Comparison of ENCODE assay signal across 11 cellular contexts in genomic region chr16:66661210-66661560, GRCh38. TPM values are rescaled to one million over a fixed set of nuclear protein-coding genes. Genes with fewer than 3 reads are reported as not detected.
DNase-seq lines count a peak whose midpoint lies in the region; ATAC-seq and TF ChIP-seq lines count a peak whose summit lies in the region.
"Had no signal": no experiment of that assay in that cellular context is flagged by ENCODE, and none has a peak within 500 bp of the region (broad histone marks: within the 10 kb centered on the region; RNA-seq: fewer than 3 reads in every experiment).

No MANE protein-coding gene starts in this region.

- CTCF ChIA-PET in IMR-90 (lab: Yijun Ruan, JAX), result interaction anchor here (0.6 to 2.7 kb wide), 7 partner anchors 10 to 79 kb away, joined by 4 to 10 read pairs (median 5); no protein-coding TSS in a partner anchor
- CTCF ChIA-PET in GM10248 (lab: Yijun Ruan, JAX), result interaction anchor here (1.2 to 4.2 kb wide), 5 partner anchors 9 to 77 kb away, joined by 3 to 67 read pairs (median 4); no protein-coding TSS in a partner anchor

- TF ChIP-seq RAD21 in IMR-90 (IDR thresholded peaks at IDR 0.05; ENCODE audit: low read length), result no peak

- H2AK5ac ChIP-seq in IMR-90 (ENCODE audit: low read depth, low read length), result no peak overlapping the region

- H4K8ac ChIP-seq in IMR-90 (ENCODE audit: low read depth in 2 of 2, low read length in 2 of 2), result peak overlapping the region in 1 of 2 experiments; percentile 13; a peak in 2 of 4 replicates

- peaks cover 8% of the 10 kb centered on the region for H3K4me1 ChIP-seq in IMR-90 (ENCODE audit: control insufficient read depth, insufficient read depth, low read length)
- peaks cover 22% of the 10 kb centered on the region for H3K4me1 ChIP-seq in lower lobe of right lung
- peaks cover 10 to 26% of the 10 kb centered on the region in 2 donors for H3K4me1 ChIP-seq in thoracic aorta (ENCODE audit: control insufficient read depth in 1 of 2, low read depth in 2 of 2)
- H3K4me1 ChIP-seq in HAP-1, result peaks cover 21% of the 10 kb centered on the region

- H3K4me2 ChIP-seq in IMR-90 (ENCODE audit: low read depth, low read length), result no peak overlapping the region; the same call in 1 of the 2 replicates

- in situ Hi-C loops in IMR-90 (cut with MboI; ENCODE audit: low sequenced_read_pairs) (no loop called here), HAP-1 (cut with MboI; ENCODE audit: low sequenced_read_pairs) (no loop called here)

- H2BK20ac ChIP-seq in IMR-90 (ENCODE audit: low read depth, low read length), result peak overlapping the region; percentile 8; the same call in 1 of the 2 replicates

- BruUV-seq in IMR-90 (replicated peaks; lab: Mats Ljungman, UMichigan), result no TSS peak

- H3K23ac ChIP-seq in IMR-90 (ENCODE audit: low read depth, low read length), result no peak overlapping the region

- peaks cover 7 to 17% of the 10 kb centered on the region in 2 experiments for H3K79me1 ChIP-seq in IMR-90 (ENCODE audit: low read depth in 1 of 2, low read length in 2 of 2)

- H3K36me3 ChIP-seq in IMR-90 (ENCODE audit: control insufficient read depth, insufficient read depth, low read length) (no peaks in the 10 kb centered on the region), lower lobe of right lung (no peaks in the 10 kb centered on the region), thoracic aorta (no peaks in the 10 kb centered on the region), HAP-1 (replicated peaks) (peaks cover 5% of the 10 kb centered on the region)

- dilution Hi-C loops in IMR-90 (cut with HindIII; ENCODE audit: low sequenced_read_pairs, unreplicated experiment), result no loop called here

- intact Hi-C loops in IMR-90 (cut with micrococcal nuclease), result loop anchor here (5.0 kb wide), 2 partner anchors 61 to 211 kb away; no protein-coding TSS in a partner anchor
- intact Hi-C loops in dorsolateral prefrontal cortex (cut with DNase I), result loop anchor here (5.0 kb wide), 2 partner anchors 36 to 91 kb away; partner anchors contain the start of genes DYNC1LI2 (in 2 of the 2) and CMTM4 (in 1 of the 2)
- intact Hi-C loops in lower lobe of right lung (cut with DNase I), result no loop called here

- DNase-seq in IMR-90, result no peak
- no peak for DNase-seq in dorsolateral prefrontal cortex
- DNase-seq in lower lobe of right lung, result no peak
- DNase-seq in thoracic aorta (ENCODE audit: low spot score), result no peak
- no peak for DNase-seq in GM10248 (ENCODE audit: extremely low spot score)
- DNase-seq in HAP-1 (ENCODE audit: low spot score in 2 of 2), result no peak
- DNase-seq: activated CD4-positive, alpha-beta T cell treated with anti-CD3 and anti-CD28 coated beads, Interleukin-2, amount 50 U/mL, for 48 hours; activated naive CD8-positive, alpha-beta T cell treated with anti-CD3 and anti-CD28 coated beads, Interleukin-2, amount 10 ng/mL, durations not matched to agents 7 days and 5 days; NCI-H2029 treated with DMSO at 0.1 percent for 48 hours had no signal

- H2AFZ ChIP-seq in IMR-90 (replicated peaks; ENCODE audit: low read length, poor library complexity), result no peak overlapping the region

- WGBS in IMR-90 (ENCODE audit: extremely low coverage in 2 of 2, insufficient read length in 1 of 2), 2 experiments, result no CpG with 5 or more reads among the region's 4 CpGs

- H3K4ac ChIP-seq in IMR-90 (ENCODE audit: low read depth, low read length), result peak overlapping the region; percentile 35; the same call in 1 of the 2 replicates

- H2BK5ac ChIP-seq in IMR-90 (ENCODE audit: low read depth, low read length, poor library complexity, severe bottlenecking), result peak overlapping the region; percentile 66

- no peak overlapping the region for H3K56ac ChIP-seq in IMR-90 (ENCODE audit: extremely low read depth, insufficient read depth, low read length)

- TF ChIP-seq CTCF in IMR-90 (conservative IDR thresholded peaks at IDR 0.05; ENCODE audit: low read depth, low read length), result no peak
- no peak for TF ChIP-seq CTCF in dorsolateral prefrontal cortex (IDR thresholded peaks at IDR 0.05 in 54 of 56, conservative IDR thresholded peaks at IDR 0.05 in 2 of 56; ENCODE audit: low read depth in 1 of 56, partially characterized antibody in 56 of 56)
- TF ChIP-seq CTCF in lower lobe of right lung (IDR thresholded peaks at IDR 0.05), result no peak
- no peak for TF ChIP-seq CTCF in thoracic aorta (IDR thresholded peaks at IDR 0.05)
- TF ChIP-seq CTCF in GM10248 (IDR thresholded peaks at IDR 0.05; ENCODE audit: control extremely low read depth, extremely low read depth, low read depth, missing control alignments), result no peak

- H3K9me1 ChIP-seq in IMR-90 (ENCODE audit: insufficient read depth, low read length), result no peaks in the 10 kb centered on the region

- H3K9ac ChIP-seq in IMR-90 (ENCODE audit: low read depth, low read length), result no peak overlapping the region

- ATAC-seq in IMR-90 (ENCODE audit: low read depth), result no peak
- ATAC-seq in lower lobe of right lung, result no peak
- no peak for ATAC-seq in thoracic aorta (ENCODE audit: insufficient number of reproducible peaks, low FRiP score, low read depth)
- ATAC-seq in HG03175 (IDR thresholded peaks at IDR 0.05; ENCODE audit: unreplicated experiment), result no peak
- no peak for ATAC-seq in GM19328 (IDR thresholded peaks at IDR 0.05; ENCODE audit: unreplicated experiment)

- no peak overlapping the region; the same call in 1 of the 2 replicates for H3K18ac ChIP-seq in IMR-90 (ENCODE audit: low read depth, low read length)

- H2AK9ac ChIP-seq in IMR-90 (replicated peaks; ENCODE audit: low read depth, low read length, poor library complexity), result no peak overlapping the region

- peak overlapping the region; percentile 46; the same call in 1 of the 2 replicates for H3K14ac ChIP-seq in IMR-90 (replicated peaks; ENCODE audit: low read depth, low read length)

- H3K4me3 ChIP-seq in IMR-90 (ENCODE audit: insufficient read depth, low read depth, low read length), result no peak overlapping the region
- H3K4me3 ChIP-seq in dorsolateral prefrontal cortex, result peak overlapping the region in 14 of 59 donors; percentile 3 to 39 (median 13)
- H3K4me3 ChIP-seq in lower lobe of right lung, result no peak overlapping the region
- H3K4me3 ChIP-seq in thoracic aorta, result peak overlapping the region; percentile 4
- H3K4me3 ChIP-seq in HAP-1, result no peak overlapping the region

- POLR2A ChIA-PET in IMR-90 (lab: Charles Lee; ENCODE audit: unreplicated experiment), result no interaction called here
- POLR2A ChIA-PET in GM10248 (lab: Yijun Ruan, JAX), result no interaction called here

- H3K27ac ChIP-seq in IMR-90 (ENCODE audit: insufficient read depth, low read length) (no peak overlapping the region), dorsolateral prefrontal cortex (peak overlapping the region in 58 of 59 donors; percentile 7 to 89 (median 78)), lower lobe of right lung (peak overlapping the region; percentile 6), thoracic aorta (peak overlapping the region in 1 of 2 donors; percentile 59)

- H3K9me3 ChIP-seq in IMR-90 (ENCODE audit: control insufficient read depth, insufficient read depth, low read length), result no peaks in the 10 kb centered on the region
- H3K9me3 ChIP-seq in lower lobe of right lung, result no peaks in the 10 kb centered on the region
- H3K9me3 ChIP-seq in thoracic aorta, result no peaks in the 10 kb centered on the region
- no peaks in the 10 kb centered on the region for H3K9me3 ChIP-seq in HAP-1

- H4K20me1 ChIP-seq in IMR-90 (ENCODE audit: insufficient read depth, low read length), result 0 out of 2 replicates have a peak, but pooled peaks cover 4% of the 10 kb centered on the region

- H3K27me3 ChIP-seq in IMR-90 (ENCODE audit: control insufficient read depth, insufficient read depth, low read length) (no peaks in the 10 kb centered on the region), dorsolateral prefrontal cortex (no peaks in the 10 kb centered on the region), lower lobe of right lung (ENCODE audit: low read depth) (no peaks in the 10 kb centered on the region), thoracic aorta (replicated peaks; ENCODE audit: insufficient read depth) (no peaks in the 10 kb centered on the region), HAP-1 (ENCODE audit: low read depth) (no peaks in the 10 kb centered on the region)

- TF ChIP-seq POLR2A in IMR-90 (IDR thresholded peaks at IDR 0.05; ENCODE audit: low read depth, low read length), result no peak

- no peak overlapping the region for H2BK15ac ChIP-seq in IMR-90 (ENCODE audit: low read depth, low read length)

- peak overlapping the region; percentile 7 for H2BK120ac ChIP-seq in IMR-90 (ENCODE audit: low read depth, low read length)

- peak overlapping the region; percentile 8; the same call in 1 of the 2 replicates for H4K91ac ChIP-seq in IMR-90 (ENCODE audit: insufficient read depth, low read depth, low read length)

- peak overlapping the region; percentile 33; the same call in 1 of the 2 replicates for H4K5ac ChIP-seq in IMR-90 (ENCODE audit: low read depth, low read length)

TF ChIP-seq in IMR-90, 13 proteins besides CTCF, POLR2A, EP300 and RAD21:
- no peak for TF ChIP-seq RCOR1 (IDR thresholded peaks at IDR 0.05; ENCODE audit: insufficient replicate concordance, low read length)
- TF ChIP-seq NFE2L2 (IDR thresholded peaks at IDR 0.05; ENCODE audit: low read depth, low read length), result no peak

RNA-seq across cellular contexts. Expression of gene CMTM4, which starts 35.4 kb away (rescaled TPM):
- total RNA-seq in IMR-90 (2012; rRNA removed) (14.5 and 15.8 TPM in 2 replicates), dorsolateral prefrontal cortex (100 to 1,000 TPM in 112 of 120 experiments, 10 to 100 TPM in 8; 82.8 to 193 (median 119) TPM), lower lobe of right lung (52.5 TPM), thoracic aorta (10 to 100 TPM; 12.0 to 25.7 TPM)
- 8.3 and 9.0 TPM in 2 replicates for polyA plus RNA-seq in IMR-90 (2012; rRNA removed)
- polyA plus RNA-seq in IMR-90 (2012; cell fraction: cytosol; rRNA removed), result 6.4 and 6.6 TPM in 2 replicates
- 9.1 and 16.7 TPM in 2 replicates for polyA plus RNA-seq in IMR-90 (2012; cell fraction: nucleus; rRNA removed; ENCODE audit: low replicate concordance)

RNA-seq across cellular contexts. Expression of gene CMTM3, which starts 56.7 kb away (rescaled TPM):
- total RNA-seq in IMR-90 (2012; rRNA removed) (4.5 and 4.7 TPM in 2 replicates), dorsolateral prefrontal cortex (10 to 100 TPM in 26 of 120 experiments, 1 to 10 TPM in 94; 3.4 to 15.7 (median 7.1) TPM), lower lobe of right lung (35.8 TPM), thoracic aorta (10 to 100 TPM; 16.6 to 20.7 TPM)
- polyA plus RNA-seq in IMR-90 (2012; rRNA removed), result 34.6 and 35.5 TPM in 2 replicates
- 14.5 and 50.4 TPM in 2 replicates for polyA plus RNA-seq in IMR-90 (2012; cell fraction: cytosol; rRNA removed)
- 32.0 and 33.9 TPM in 2 replicates for polyA plus RNA-seq in IMR-90 (2012; cell fraction: nucleus; rRNA removed; ENCODE audit: low replicate concordance)
